Comparison of ENCODE assay signal across 11 cellular contexts in genomic region chr20:1171461-1172093, GRCh38. TPM values are rescaled to one million over a fixed set of nuclear protein-coding genes. Genes with fewer than 3 reads are reported as not detected.
DNase-seq lines count a peak whose midpoint lies in the region.
"Had no signal": no experiment of that assay in that cellular context is flagged by ENCODE, and none has a peak within 500 bp of the region (broad histone marks: within the 10 kb centered on the region; RNA-seq: fewer than 3 reads in every experiment).

No MANE protein-coding gene starts in this region.

- H2BK5ac ChIP-seq in mesenchymal stem cell (ENCODE audit: low read depth, low read length, poor library complexity, severe bottlenecking), result no peak overlapping the region

- H2AK5ac ChIP-seq in mesenchymal stem cell (ENCODE audit: low read length, severe bottlenecking), result no peak overlapping the region

- no peak overlapping the region for H3K18ac ChIP-seq in mesenchymal stem cell (ENCODE audit: low read depth in 1 of 2, low read length in 2 of 2)

- no peak overlapping the region for H2AFZ ChIP-seq in mesenchymal stem cell (ENCODE audit: low read depth, low read length)

- no peak overlapping the region for H2BK15ac ChIP-seq in mesenchymal stem cell (ENCODE audit: low read depth, poor library complexity, severe bottlenecking)

- no peak overlapping the region for H3K4ac ChIP-seq in mesenchymal stem cell (ENCODE audit: low read depth in 1 of 2, low read length in 2 of 2)

- DNase-seq in GM03348 (ENCODE audit: low spot score) (peak; percentile 54), KBM-7 (peak; percentile 39), astrocyte of the hippocampus (ENCODE audit: low read depth, low spot score) (peak; percentile 57), mesenchymal stem cell (peak; percentile 33), D341Med (ENCODE audit: low spot score) (no peak), NCI-H2171 treated with DMSO at 0.1 percent for 48 hours (lab: John Stamatoyannopoulos, UW) (no peak), NCI-H2029 (lab: John Stamatoyannopoulos, UW) (no peak)
- DNase-seq: activated T-cell treated with anti-CD3 and anti-CD28 coated beads for 4 hours; effector CD4-positive, alpha-beta T cell; kidney; stimulated activated naive B cell treated with anti-CD40 and anti-IgM and Interleukin-4, amounts not matched to agents 10 μg/mL and 1 μg/mL and 100 μg/mL, for 72 hours had no signal

- no peak overlapping the region for H3K27ac ChIP-seq in mesenchymal stem cell (ENCODE audit: low read length, poor library complexity, severe bottlenecking)

- in situ Hi-C loops in KBM-7 (cut with MboI; ENCODE audit: low pct_unique_long_range_greater_than_20kb, low sequenced_read_pairs), result no loop called here

- H2BK120ac ChIP-seq in mesenchymal stem cell (ENCODE audit: low read depth, low read length), result no peak overlapping the region

- H3K23ac ChIP-seq in mesenchymal stem cell (ENCODE audit: low read length in 2 of 2), result no peak overlapping the region

- no peak overlapping the region for H2BK12ac ChIP-seq in mesenchymal stem cell (ENCODE audit: low read length in 2 of 2)

- 60% methylated on average over 3 of the region's 4 CpGs for WGBS in mesenchymal stem cell

- H4K91ac ChIP-seq in mesenchymal stem cell (ENCODE audit: low read length), result no peak overlapping the region

- H3K9me3 ChIP-seq in mesenchymal stem cell (ENCODE audit: control insufficient read depth, low read length), result no peaks in the 10 kb centered on the region

- H3K4me3 ChIP-seq in mesenchymal stem cell (ENCODE audit: insufficient read depth in 1 of 2, low read depth in 1 of 2, low read length in 2 of 2), result no peak overlapping the region

- H3K14ac ChIP-seq in mesenchymal stem cell (ENCODE audit: low read length in 2 of 2), result no peak overlapping the region

- no peak overlapping the region for H3K4me2 ChIP-seq in mesenchymal stem cell (ENCODE audit: low read length, poor library complexity, severe bottlenecking)

- no peaks in the 10 kb centered on the region for H3K27me3 ChIP-seq in mesenchymal stem cell (ENCODE audit: control insufficient read depth in 1 of 2, insufficient read depth in 1 of 2, low read length in 2 of 2)

- H3K9ac ChIP-seq in mesenchymal stem cell (ENCODE audit: low read length), result no peak overlapping the region

- H3K4me1 ChIP-seq in mesenchymal stem cell (ENCODE audit: control insufficient read depth, insufficient read depth, low read depth, low read length), result no peaks in the 10 kb centered on the region

- peaks cover 2% of the 10 kb centered on the region for H3K79me1 ChIP-seq in mesenchymal stem cell (replicated peaks; ENCODE audit: low read length, poor library complexity, severe bottlenecking)

- H3K36me3 ChIP-seq in mesenchymal stem cell (ENCODE audit: control insufficient read depth in 1 of 2, insufficient read depth in 2 of 2, low read depth in 1 of 2, low read length in 2 of 2), result peaks cover 43 to 83% of the 10 kb centered on the region in 2 experiments

- H4K8ac ChIP-seq in mesenchymal stem cell (ENCODE audit: low read length), result no peak overlapping the region

RNA-seq across cellular contexts. Expression of gene TMEM74B, which starts 13.2 kb away (rescaled TPM):
- polyA plus RNA-seq in mesenchymal stem cell (2013, experiment 1 of 2), result 1.9 TPM
- 1.9 TPM for polyA plus RNA-seq in mesenchymal stem cell (2013, experiment 2 of 2)

RNA-seq across cellular contexts. Expression of gene C20orf202, which starts 31.7 kb away (rescaled TPM):
- polyA plus RNA-seq in mesenchymal stem cell (2013, experiment 1 of 2), result 0.07 TPM
- polyA plus RNA-seq in mesenchymal stem cell (2013, experiment 2 of 2), result 0.03 TPM

RNA-seq across cellular contexts. Expression of gene PSMF1, which starts 53.2 kb away (rescaled TPM):
- polyA plus RNA-seq in mesenchymal stem cell (2013, experiment 1 of 2), result 105 TPM
- 107 TPM for polyA plus RNA-seq in mesenchymal stem cell (2013, experiment 2 of 2)

RNA-seq across cellular contexts. Expression of gene RAD21L1, which starts 54.3 kb away (rescaled TPM):
- polyA plus RNA-seq in mesenchymal stem cell (2013, experiment 1 of 2), result 0.23 TPM
- polyA plus RNA-seq in mesenchymal stem cell (2013, experiment 2 of 2), result 0.29 TPM

Comparison
In these comparisons a context has a peak if more than half of its experiments do, and no peak if none do; other contexts are left out.
1. DNase-seq: peak in GM03348 (single experiment), KBM-7 (single experiment), astrocyte of the hippocampus (single experiment) and mesenchymal stem cell (single experiment); none in D341Med (single experiment), NCI-H2171 treated with DMSO at 0.1 percent for 48 hours (single experiment) and NCI-H2029 (single experiment).